1 cellular context compared by ENCODE assay signal in the genomic region with DNA sequence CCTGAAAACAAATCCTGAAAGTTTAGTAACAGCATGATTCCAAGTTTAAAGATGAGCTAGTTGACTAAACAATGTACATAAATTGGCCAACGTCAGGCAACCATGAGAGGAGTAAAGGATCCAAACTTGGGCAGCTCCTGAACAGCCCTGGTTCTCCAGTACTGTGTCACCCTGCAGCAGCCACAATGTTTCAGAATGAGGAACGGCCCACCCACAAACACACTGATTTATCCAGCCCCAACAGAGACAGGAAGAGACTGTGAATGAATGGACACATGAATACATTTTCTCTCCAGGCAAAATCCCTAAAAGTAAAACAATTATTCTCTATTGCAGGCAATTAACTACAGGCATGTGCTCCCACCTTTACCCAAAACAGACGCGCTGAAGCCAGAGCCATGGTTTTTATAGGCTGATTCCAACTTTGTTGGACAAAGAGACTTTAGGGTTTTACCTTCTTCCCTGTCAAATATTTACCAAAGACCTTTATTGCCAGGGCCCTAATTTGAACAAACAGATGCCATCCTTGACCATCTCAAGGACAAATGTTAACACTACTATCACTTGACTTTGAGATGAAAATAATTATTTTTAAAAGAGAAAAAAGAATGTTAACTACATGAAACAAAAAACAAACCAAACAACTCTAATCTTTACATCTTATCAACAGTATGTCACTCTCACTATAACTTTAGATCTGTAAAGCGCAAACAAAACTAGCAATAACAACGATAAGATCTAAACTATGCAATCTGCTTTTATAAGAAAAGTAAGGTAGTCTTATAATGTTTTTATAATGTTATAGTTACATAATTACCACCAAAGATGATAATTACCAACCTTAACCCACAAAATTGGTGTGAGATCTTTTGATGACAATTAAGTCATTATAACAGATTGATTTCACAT.
A peak's percentile ranks its signal among the peaks of the same experiment; 100 is the strongest.
TF ChIP-seq lines count a peak whose summit lies in the region.

No MANE protein-coding gene starts in this region.

TF ChIP-seq in HepG2, 621 proteins besides CTCF, POLR2A, EP300 and RAD21 (continued from another document):
- TF ChIP-seq, protein P1, sequence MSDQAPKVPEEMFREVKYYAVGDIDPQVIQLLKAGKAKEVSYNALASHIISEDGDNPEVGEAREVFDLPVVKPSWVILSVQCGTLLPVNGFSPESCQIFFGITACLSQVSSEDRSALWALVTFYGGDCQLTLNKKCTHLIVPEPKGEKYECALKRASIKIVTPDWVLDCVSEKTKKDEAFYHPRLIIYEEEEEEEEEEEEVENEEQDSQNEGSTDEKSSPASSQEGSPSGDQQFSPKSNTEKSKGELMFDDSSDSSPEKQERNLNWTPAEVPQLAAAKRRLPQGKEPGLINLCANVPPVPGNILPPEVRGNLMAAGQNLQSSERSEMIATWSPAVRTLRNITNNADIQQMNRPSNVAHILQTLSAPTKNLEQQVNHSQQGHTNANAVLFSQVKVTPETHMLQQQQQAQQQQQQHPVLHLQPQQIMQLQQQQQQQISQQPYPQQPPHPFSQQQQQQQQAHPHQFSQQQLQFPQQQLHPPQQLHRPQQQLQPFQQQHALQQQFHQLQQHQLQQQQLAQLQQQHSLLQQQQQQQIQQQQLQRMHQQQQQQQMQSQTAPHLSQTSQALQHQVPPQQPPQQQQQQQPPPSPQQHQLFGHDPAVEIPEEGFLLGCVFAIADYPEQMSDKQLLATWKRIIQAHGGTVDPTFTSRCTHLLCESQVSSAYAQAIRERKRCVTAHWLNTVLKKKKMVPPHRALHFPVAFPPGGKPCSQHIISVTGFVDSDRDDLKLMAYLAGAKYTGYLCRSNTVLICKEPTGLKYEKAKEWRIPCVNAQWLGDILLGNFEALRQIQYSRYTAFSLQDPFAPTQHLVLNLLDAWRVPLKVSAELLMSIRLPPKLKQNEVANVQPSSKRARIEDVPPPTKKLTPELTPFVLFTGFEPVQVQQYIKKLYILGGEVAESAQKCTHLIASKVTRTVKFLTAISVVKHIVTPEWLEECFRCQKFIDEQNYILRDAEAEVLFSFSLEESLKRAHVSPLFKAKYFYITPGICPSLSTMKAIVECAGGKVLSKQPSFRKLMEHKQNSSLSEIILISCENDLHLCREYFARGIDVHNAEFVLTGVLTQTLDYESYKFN (CRISPR knock-in tag; conservative IDR thresholded peaks at IDR 0.05): peak; percentile 79; the same call in 1 of the 2 replicates
- TF ChIP-seq, protein P2, sequence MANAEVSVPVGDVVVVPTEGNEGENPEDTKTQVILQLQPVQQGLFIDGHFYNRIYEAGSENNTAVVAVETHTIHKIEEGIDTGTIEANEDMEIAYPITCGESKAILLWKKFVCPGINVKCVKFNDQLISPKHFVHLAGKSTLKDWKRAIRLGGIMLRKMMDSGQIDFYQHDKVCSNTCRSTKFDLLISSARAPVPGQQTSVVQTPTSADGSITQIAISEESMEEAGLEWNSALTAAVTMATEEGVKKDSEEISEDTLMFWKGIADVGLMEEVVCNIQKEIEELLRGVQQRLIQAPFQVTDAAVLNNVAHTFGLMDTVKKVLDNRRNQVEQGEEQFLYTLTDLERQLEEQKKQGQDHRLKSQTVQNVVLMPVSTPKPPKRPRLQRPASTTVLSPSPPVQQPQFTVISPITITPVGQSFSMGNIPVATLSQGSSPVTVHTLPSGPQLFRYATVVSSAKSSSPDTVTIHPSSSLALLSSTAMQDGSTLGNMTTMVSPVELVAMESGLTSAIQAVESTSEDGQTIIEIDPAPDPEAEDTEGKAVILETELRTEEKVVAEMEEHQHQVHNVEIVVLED (CRISPR knock-in tag; IDR thresholded peaks at IDR 0.05; ENCODE audit: borderline replicate concordance): 0 out of 2 replicates have a peak, but pooled peaks have one; percentile 25
- TF ChIP-seq RBM22 (optimal IDR thresholded peaks at IDR 0.05; ENCODE audit: low read length) (peak; percentile 54), MIXL1 (CRISPR knock-in tag; IDR thresholded peaks at IDR 0.05) (peak; percentile 50; the same call in 1 of the 2 replicates), NCOA2 (CRISPR knock-in tag; IDR thresholded peaks at IDR 0.05) (peak; percentile 66; the same call in 1 of the 2 replicates)
- TF ChIP-seq, protein P3, sequence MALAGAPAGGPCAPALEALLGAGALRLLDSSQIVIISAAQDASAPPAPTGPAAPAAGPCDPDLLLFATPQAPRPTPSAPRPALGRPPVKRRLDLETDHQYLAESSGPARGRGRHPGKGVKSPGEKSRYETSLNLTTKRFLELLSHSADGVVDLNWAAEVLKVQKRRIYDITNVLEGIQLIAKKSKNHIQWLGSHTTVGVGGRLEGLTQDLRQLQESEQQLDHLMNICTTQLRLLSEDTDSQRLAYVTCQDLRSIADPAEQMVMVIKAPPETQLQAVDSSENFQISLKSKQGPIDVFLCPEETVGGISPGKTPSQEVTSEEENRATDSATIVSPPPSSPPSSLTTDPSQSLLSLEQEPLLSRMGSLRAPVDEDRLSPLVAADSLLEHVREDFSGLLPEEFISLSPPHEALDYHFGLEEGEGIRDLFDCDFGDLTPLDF (CRISPR knock-in tag; IDR thresholded peaks at IDR 0.05): 0 out of 2 replicates have a peak, but pooled peaks have one; percentile 7
